Comparison of ENCODE assay signal across 8 cellular contexts in genomic region chr5:80254767-80255424, GRCh38. TPM values are rescaled to one million over a fixed set of nuclear protein-coding genes. Genes with fewer than 3 reads are reported as not detected.
DNase-seq lines count a peak whose midpoint lies in the region; ATAC-seq, FAIRE-seq and TF ChIP-seq lines count a peak whose summit lies in the region.

No MANE protein-coding gene starts in this region.

- H3K4me1 ChIP-seq in mononuclear cell (ENCODE audit: insufficient read depth, low read length) = peaks cover 59% of the 10 kb centered on the region
- H3K4me1 ChIP-seq in upper lobe of left lung = peaks cover 28 to 52% (median 44%) of the 10 kb centered on the region in 4 donors

- H3K79me2 ChIP-seq in SU-DHL-6 (ENCODE audit: insufficient read depth, low read length) = peaks cover 71% of the 10 kb centered on the region

- peak overlapping the region; percentile 96 for H3K4me3 Mint-ChIP-seq in endothelial cell (ENCODE audit: unreplicated experiment)

- H4K20me1 ChIP-seq in SU-DHL-6 (ENCODE audit: low read depth, low read length) = no peaks in the 10 kb centered on the region; the same call in 1 of the 2 replicates

- peaks cover 54% of the 10 kb centered on the region for H3K4me1 Mint-ChIP-seq in endothelial cell (ENCODE audit: unreplicated experiment)

- H3K27ac Mint-ChIP-seq in endothelial cell (ENCODE audit: unreplicated experiment) = peak overlapping the region; percentile 90

- no peaks in the 10 kb centered on the region for H3K9me2 ChIP-seq in SU-DHL-6 (replicated peaks; ENCODE audit: insufficient read depth, low read length)

- no peaks in the 10 kb centered on the region for H3K9me3 Mint-ChIP-seq in endothelial cell (ENCODE audit: unreplicated experiment)

- H3K27ac ChIP-seq in SU-DHL-6 (ENCODE audit: low read depth, low read length) (peak overlapping the region; percentile 69), upper lobe of left lung (peak overlapping the region; percentile 96 to 98 (median 98))

- DNase-seq in AG09309 (ENCODE audit: low read depth) (no peak), H54 (ENCODE audit: insufficient read length, low spot score) (peak; percentile 42), endothelial cell (ENCODE audit: low spot score) (no peak), upper lobe of left lung (no peak), NCI-H2171 treated with DMSO at 0.1 percent for 48 hours (lab: John Stamatoyannopoulos, UW) (no peak)
- DNase-seq in NK-92 treated with Interleukin-12 subunit alpha and Interleukin-12 subunit beta, amount 100 ng/mL, for 24 hours (lab: John Stamatoyannopoulos, UW) = no peak

- H3K27me3 Mint-ChIP-seq in endothelial cell (ENCODE audit: unreplicated experiment) = peaks cover 12% of the 10 kb centered on the region

- TF ChIP-seq CTCF in AG09309 (IDR thresholded peaks at IDR 0.05; ENCODE audit: control insufficient read depth, insufficient read depth, low read depth, low read length, missing control alignments) (no peak), SU-DHL-6 (IDR thresholded peaks at IDR 0.05; ENCODE audit: insufficient read depth, low read length, poor library complexity, severe bottlenecking) (no peak), endothelial cell (IDR thresholded peaks at IDR 0.05; ENCODE audit: unreplicated experiment) (no peak), upper lobe of left lung (IDR thresholded peaks at IDR 0.05) (no peak)

- no peak for TF ChIP-seq POLR2A in H54 (IDR thresholded peaks at IDR 0.05; ENCODE audit: low read depth, low read length)
- no peak for TF ChIP-seq POLR2A in upper lobe of left lung (IDR thresholded peaks at IDR 0.05)

- peaks cover 27% of the 10 kb centered on the region for H3F3A ChIP-seq in SU-DHL-6 (ENCODE audit: insufficient read depth)

- H3K36me3 Mint-ChIP-seq in endothelial cell (ENCODE audit: low read depth, unreplicated experiment) = peaks cover 25% of the 10 kb centered on the region

- H3K36me3 ChIP-seq in SU-DHL-6 (ENCODE audit: low read length) (peaks cover 7% of the 10 kb centered on the region; the same call in 1 of the 2 replicates), upper lobe of left lung (no peaks in the 10 kb centered on the region)

- H3K4me3 ChIP-seq in AG09309 (ENCODE audit: control insufficient read depth, low read depth, low read length) (peak overlapping the region; percentile 67), SU-DHL-6 (ENCODE audit: insufficient read depth, low read length, poor library complexity, severe bottlenecking) (peak overlapping the region; percentile 80), mononuclear cell (ENCODE audit: low read length) (peak overlapping the region; percentile 88), upper lobe of left lung (peak overlapping the region; percentile 70 to 96 (median 76))

- ATAC-seq in upper lobe of left lung (ENCODE audit: low FRiP score in 2 of 2) = peak in 1 of 2 donors; percentile 3

- H3K9me3 ChIP-seq in SU-DHL-6 (ENCODE audit: insufficient read depth, low read length) (no peaks in the 10 kb centered on the region), mononuclear cell (ENCODE audit: low read depth, low read length) (no peaks in the 10 kb centered on the region), upper lobe of left lung (no peaks in the 10 kb centered on the region)

- H3K4me2 ChIP-seq in SU-DHL-6 (ENCODE audit: low read depth, low read length, poor library complexity, severe bottlenecking) = peak overlapping the region; percentile 97

- H2AFZ ChIP-seq in SU-DHL-6 (ENCODE audit: low read depth, low read length, severe bottlenecking) = no peak overlapping the region

- H3K27me3 ChIP-seq in SU-DHL-6 (ENCODE audit: low read length) (no peaks in the 10 kb centered on the region), mononuclear cell (ENCODE audit: insufficient read depth, low read length) (no peaks in the 10 kb centered on the region), upper lobe of left lung (no peaks in the 10 kb centered on the region)

- H3K9ac ChIP-seq in SU-DHL-6 (ENCODE audit: low read length) = peak overlapping the region; percentile 87

- WGBS in upper lobe of left lung, 2 donors = 1% methylated on average over 20 to 22 of the region's 22 CpGs

- TF ChIP-seq EP300 in upper lobe of left lung (IDR thresholded peaks at IDR 0.05) = no peak

- no peak for FAIRE-seq in H54 (lab: Jason Lieb, UNC)

RNA-seq across cellular contexts. Expression of gene SERINC5, which starts 1.0 kb away (rescaled TPM):
- total RNA-seq in endothelial cell (ENCODE audit: unreplicated experiment) (122 TPM), mononuclear cell (70.2 TPM), upper lobe of left lung (10 to 100 TPM; 27.3 to 62.4 (median 41.3) TPM)
